ENCODE assay signal across 11 cellular contexts in the genomic region with DNA sequence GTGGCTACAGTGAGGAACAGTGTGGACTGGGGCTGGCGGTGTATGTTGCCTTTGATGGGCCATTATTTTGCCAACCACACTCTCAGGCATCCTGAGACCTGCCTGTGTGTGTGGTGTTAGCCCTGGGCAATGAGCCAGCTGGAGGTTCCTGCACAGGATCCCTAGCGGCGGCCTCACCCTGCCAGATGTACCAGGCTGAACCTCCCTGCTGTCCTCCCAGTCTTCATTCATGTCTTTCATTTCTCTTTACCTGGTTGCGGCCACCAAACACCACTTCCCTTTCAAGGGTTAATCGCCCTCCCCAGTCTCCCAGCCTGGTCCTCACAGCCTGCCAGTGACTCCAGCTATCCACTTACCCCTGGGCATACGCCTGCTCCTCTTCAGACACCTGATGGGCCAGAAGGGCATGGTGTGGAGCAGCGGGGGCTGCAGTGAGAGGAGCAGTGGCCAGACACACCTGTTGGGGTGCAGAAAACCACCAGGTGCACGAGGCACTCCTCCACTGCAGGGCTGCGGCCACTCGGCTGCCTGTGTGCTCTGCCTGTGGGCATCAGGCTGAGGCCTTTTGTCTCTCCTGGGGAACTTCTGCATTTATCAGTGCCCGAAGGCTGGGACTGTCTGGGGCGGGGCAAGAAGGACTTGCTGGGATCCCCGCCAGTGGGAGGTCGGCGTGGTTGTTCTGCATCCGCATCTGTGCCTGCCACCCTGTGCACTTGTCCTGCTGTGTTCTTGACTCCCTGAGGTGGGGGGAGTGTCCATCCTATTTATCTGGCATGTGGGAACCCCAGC.
A peak's percentile ranks its signal among the peaks of the same experiment; 100 is the strongest.
DNase-seq lines count a peak whose midpoint lies in the region; ATAC-seq and TF ChIP-seq lines count a peak whose summit lies in the region.
"Had no signal": no experiment of that assay in that cellular context is flagged by ENCODE, and none has a peak within 500 bp of the region (broad histone marks: within the 10 kb centered on the region; RNA-seq: fewer than 3 reads in every experiment).

No MANE protein-coding gene starts in this region.

- no peak overlapping the region for H3K9ac ChIP-seq in MM.1S (ENCODE audit: low read length)

- DNase-seq in DMS153 treated with DMSO at 0.1 percent for 48 hours (lab: John Stamatoyannopoulos, UW; ENCODE audit: unreplicated experiment) (peak; percentile 9), MM.1S (peak; percentile 83), UCSD-AML1 (lab: John Stamatoyannopoulos, UW; ENCODE audit: unreplicated experiment) (peak; percentile 53), left lobe of liver (ENCODE audit: low spot score) (peak; percentile 42), T-helper 9 cell (no peak)
- no peak for DNase-seq in activated CD4-positive, CD25-positive, alpha-beta regulatory T cell treated with anti-CD3 and anti-CD28 coated beads, Interleukin-2, amount 50 U/mL, for 72 hours
- no peak for DNase-seq in activated naive CD4-positive, alpha-beta T cell treated with anti-CD3 and anti-CD28 coated beads, Interleukin-2, amount 50 U/mL, for 16 hours
- DNase-seq: amygdala; esophagus squamous epithelium; stimulated activated naive CD8-positive, alpha-beta T cell treated with anti-CD3 and anti-CD28 coated beads, Interleukin-15, Interleukin-2, amounts not matched to agents 100 U/mL and 50 U/mL, for 24 hours had no signal

- H3K4me2 ChIP-seq in MM.1S (ENCODE audit: low read depth, low read length), result peak overlapping the region; percentile 41; the same call in 1 of the 2 replicates

- H3K4me1 ChIP-seq in MM.1S (ENCODE audit: low read length), result peaks cover 10% of the 10 kb centered on the region

- ATAC-seq in left lobe of liver (peak; percentile 23), GM18502 (IDR thresholded peaks at IDR 0.05; ENCODE audit: poor library complexity, unreplicated experiment) (no peak)
- ATAC-seq: stimulated activated naive CD8-positive, alpha-beta T cell treated with anti-CD3 and anti-CD28 coated beads, Interleukin-15, Interleukin-2, amounts not matched to agents 100 U/mL and 50 U/mL, for 24 hours had no signal

- H3K36me3 ChIP-seq in MM.1S (replicated peaks; ENCODE audit: insufficient read depth, low read length), result no peaks in the 10 kb centered on the region
- H3K36me3 ChIP-seq: esophagus squamous epithelium had no signal

- H4K20me1 ChIP-seq in MM.1S (ENCODE audit: insufficient read depth, low read length), result no peaks in the 10 kb centered on the region

- peak overlapping the region; percentile 4; the same call in 1 of the 2 replicates for H2AFZ ChIP-seq in MM.1S (ENCODE audit: low read length)

- no peak for TF ChIP-seq CTCF in MM.1S (IDR thresholded peaks at IDR 0.05; ENCODE audit: low read length)

- no peaks in the 10 kb centered on the region for H3K9me2 ChIP-seq in MM.1S (replicated peaks; ENCODE audit: insufficient read depth, low read length)

- peaks cover 12% of the 10 kb centered on the region for H3F3A ChIP-seq in MM.1S (ENCODE audit: insufficient read depth, low read length)

- H3K4me3 ChIP-seq in MM.1S (ENCODE audit: low read length), result peak overlapping the region; percentile 6; the same call in 1 of the 2 replicates
- H3K4me3 ChIP-seq: esophagus squamous epithelium had no signal

- H3K9me3 ChIP-seq in MM.1S (replicated peaks; ENCODE audit: insufficient read depth, low read length), result no peaks in the 10 kb centered on the region
- H3K9me3 ChIP-seq: esophagus squamous epithelium had no signal

- no peaks in the 10 kb centered on the region for H3K27me3 ChIP-seq in MM.1S (replicated peaks; ENCODE audit: insufficient read depth, low read length)

- H3K27ac ChIP-seq in MM.1S (ENCODE audit: low read length), result peak overlapping the region; percentile 47; the same call in 1 of the 2 replicates
- H3K27ac ChIP-seq: esophagus squamous epithelium had no signal

- no peaks in the 10 kb centered on the region for H3K79me2 ChIP-seq in MM.1S (ENCODE audit: low read length)

Comparison
In these comparisons a context has a peak if more than half of its experiments do, and no peak if none do; other contexts are left out.
1. DNase-seq: peak in DMS153 treated with DMSO at 0.1 percent for 48 hours (single experiment), MM.1S (single experiment), UCSD-AML1 (single experiment) and left lobe of liver (single experiment); none in T-helper 9 cell (single experiment), activated CD4-positive, CD25-positive, alpha-beta regulatory T cell treated with anti-CD3 and anti-CD28 coated beads, Interleukin-2, amount 50 U/mL, for 72 hours (single experiment) and activated naive CD4-positive, alpha-beta T cell treated with anti-CD3 and anti-CD28 coated beads, Interleukin-2, amount 50 U/mL, for 16 hours (single experiment).